Comparison of ENCODE assay signal across 2 cellular contexts in the genomic region with DNA sequence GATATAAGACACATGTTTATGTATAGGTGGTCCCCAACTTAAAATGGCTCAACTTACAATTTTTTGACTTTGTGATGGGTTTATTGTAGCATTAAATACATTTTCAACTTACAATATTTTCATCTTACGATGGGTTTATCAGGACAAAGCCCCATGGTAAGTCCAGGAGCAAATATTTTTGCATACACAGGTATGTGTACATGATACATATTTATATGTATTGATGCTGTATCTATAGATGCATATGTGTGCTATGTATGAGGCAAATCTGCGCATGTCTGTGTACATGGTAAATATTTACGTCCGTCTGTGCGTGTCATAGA.
TF ChIP-seq lines count a peak whose summit lies in the region.

No MANE protein-coding gene starts in this region.

TF ChIP-seq in GM23338, 12 proteins besides CTCF, POLR2A, EP300 and RAD21 (continued from another document):
- TF ChIP-seq, protein P1, sequence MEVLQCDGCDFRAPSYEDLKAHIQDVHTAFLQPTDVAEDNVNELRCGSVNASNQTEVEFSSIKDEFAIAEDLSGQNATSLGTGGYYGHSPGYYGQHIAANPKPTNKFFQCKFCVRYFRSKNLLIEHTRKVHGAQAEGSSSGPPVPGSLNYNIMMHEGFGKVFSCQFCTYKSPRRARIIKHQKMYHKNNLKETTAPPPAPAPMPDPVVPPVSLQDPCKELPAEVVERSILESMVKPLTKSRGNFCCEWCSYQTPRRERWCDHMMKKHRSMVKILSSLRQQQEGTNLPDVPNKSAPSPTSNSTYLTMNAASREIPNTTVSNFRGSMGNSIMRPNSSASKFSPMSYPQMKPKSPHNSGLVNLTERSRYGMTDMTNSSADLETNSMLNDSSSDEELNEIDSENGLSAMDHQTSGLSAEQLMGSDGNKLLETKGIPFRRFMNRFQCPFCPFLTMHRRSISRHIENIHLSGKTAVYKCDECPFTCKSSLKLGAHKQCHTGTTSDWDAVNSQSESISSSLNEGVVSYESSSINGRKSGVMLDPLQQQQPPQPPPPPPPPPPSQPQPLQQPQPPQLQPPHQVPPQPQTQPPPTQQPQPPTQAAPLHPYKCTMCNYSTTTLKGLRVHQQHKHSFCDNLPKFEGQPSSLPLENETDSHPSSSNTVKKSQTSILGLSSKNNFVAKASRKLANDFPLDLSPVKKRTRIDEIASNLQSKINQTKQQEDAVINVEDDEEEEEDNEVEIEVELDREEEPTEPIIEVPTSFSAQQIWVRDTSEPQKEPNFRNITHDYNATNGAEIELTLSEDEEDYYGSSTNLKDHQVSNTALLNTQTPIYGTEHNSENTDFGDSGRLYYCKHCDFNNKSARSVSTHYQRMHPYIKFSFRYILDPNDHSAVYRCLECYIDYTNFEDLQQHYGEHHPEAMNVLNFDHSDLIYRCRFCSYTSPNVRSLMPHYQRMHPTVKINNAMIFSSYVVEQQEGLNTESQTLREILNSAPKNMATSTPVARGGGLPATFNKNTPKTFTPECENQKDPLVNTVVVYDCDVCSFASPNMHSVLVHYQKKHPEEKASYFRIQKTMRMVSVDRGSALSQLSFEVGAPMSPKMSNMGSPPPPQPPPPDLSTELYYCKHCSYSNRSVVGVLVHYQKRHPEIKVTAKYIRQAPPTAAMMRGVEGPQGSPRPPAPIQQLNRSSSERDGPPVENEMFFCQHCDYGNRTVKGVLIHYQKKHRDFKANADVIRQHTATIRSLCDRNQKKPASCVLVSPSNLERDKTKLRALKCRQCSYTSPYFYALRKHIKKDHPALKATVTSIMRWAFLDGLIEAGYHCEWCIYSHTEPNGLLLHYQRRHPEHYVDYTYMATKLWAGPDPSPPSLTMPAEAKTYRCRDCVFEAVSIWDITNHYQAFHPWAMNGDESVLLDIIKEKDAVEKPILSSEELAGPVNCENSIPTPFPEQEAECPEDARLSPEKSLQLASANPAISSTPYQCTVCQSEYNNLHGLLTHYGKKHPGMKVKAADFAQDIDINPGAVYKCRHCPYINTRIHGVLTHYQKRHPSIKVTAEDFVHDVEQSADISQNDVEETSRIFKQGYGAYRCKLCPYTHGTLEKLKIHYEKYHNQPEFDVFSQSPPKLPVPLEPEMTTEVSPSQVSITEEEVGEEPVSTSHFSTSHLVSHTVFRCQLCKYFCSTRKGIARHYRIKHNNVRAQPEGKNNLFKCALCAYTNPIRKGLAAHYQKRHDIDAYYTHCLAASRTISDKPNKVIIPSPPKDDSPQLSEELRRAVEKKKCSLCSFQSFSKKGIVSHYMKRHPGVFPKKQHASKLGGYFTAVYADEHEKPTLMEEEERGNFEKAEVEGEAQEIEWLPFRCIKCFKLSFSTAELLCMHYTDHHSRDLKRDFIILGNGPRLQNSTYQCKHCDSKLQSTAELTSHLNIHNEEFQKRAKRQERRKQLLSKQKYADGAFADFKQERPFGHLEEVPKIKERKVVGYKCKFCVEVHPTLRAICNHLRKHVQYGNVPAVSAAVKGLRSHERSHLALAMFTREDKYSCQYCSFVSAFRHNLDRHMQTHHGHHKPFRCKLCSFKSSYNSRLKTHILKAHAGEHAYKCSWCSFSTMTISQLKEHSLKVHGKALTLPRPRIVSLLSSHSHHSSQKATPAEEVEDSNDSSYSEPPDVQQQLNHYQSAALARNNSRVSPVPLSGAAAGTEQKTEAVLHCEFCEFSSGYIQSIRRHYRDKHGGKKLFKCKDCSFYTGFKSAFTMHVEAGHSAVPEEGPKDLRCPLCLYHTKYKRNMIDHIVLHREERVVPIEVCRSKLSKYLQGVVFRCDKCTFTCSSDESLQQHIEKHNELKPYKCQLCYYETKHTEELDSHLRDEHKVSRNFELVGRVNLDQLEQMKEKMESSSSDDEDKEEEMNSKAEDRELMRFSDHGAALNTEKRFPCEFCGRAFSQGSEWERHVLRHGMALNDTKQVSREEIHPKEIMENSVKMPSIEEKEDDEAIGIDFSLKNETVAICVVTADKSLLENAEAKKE (CRISPR knock-in tag; IDR thresholded peaks at IDR 0.05): no peak
- TF ChIP-seq, protein P2, sequence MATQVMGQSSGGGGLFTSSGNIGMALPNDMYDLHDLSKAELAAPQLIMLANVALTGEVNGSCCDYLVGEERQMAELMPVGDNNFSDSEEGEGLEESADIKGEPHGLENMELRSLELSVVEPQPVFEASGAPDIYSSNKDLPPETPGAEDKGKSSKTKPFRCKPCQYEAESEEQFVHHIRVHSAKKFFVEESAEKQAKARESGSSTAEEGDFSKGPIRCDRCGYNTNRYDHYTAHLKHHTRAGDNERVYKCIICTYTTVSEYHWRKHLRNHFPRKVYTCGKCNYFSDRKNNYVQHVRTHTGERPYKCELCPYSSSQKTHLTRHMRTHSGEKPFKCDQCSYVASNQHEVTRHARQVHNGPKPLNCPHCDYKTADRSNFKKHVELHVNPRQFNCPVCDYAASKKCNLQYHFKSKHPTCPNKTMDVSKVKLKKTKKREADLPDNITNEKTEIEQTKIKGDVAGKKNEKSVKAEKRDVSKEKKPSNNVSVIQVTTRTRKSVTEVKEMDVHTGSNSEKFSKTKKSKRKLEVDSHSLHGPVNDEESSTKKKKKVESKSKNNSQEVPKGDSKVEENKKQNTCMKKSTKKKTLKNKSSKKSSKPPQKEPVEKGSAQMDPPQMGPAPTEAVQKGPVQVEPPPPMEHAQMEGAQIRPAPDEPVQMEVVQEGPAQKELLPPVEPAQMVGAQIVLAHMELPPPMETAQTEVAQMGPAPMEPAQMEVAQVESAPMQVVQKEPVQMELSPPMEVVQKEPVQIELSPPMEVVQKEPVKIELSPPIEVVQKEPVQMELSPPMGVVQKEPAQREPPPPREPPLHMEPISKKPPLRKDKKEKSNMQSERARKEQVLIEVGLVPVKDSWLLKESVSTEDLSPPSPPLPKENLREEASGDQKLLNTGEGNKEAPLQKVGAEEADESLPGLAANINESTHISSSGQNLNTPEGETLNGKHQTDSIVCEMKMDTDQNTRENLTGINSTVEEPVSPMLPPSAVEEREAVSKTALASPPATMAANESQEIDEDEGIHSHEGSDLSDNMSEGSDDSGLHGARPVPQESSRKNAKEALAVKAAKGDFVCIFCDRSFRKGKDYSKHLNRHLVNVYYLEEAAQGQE (IDR thresholded peaks at IDR 0.05; ENCODE audit: unreplicated experiment): no peak
TF ChIP-seq in GM23338: peak in this region for 0.

TF ChIP-seq in WTC11, 78 proteins besides CTCF, POLR2A, EP300 and RAD21 (continued from another document):
- TF ChIP-seq ZNF219 (CRISPR knock-in tag; IDR thresholded peaks at IDR 0.05; ENCODE audit: borderline replicate concordance): no peak
- TF ChIP-seq, protein P3, sequence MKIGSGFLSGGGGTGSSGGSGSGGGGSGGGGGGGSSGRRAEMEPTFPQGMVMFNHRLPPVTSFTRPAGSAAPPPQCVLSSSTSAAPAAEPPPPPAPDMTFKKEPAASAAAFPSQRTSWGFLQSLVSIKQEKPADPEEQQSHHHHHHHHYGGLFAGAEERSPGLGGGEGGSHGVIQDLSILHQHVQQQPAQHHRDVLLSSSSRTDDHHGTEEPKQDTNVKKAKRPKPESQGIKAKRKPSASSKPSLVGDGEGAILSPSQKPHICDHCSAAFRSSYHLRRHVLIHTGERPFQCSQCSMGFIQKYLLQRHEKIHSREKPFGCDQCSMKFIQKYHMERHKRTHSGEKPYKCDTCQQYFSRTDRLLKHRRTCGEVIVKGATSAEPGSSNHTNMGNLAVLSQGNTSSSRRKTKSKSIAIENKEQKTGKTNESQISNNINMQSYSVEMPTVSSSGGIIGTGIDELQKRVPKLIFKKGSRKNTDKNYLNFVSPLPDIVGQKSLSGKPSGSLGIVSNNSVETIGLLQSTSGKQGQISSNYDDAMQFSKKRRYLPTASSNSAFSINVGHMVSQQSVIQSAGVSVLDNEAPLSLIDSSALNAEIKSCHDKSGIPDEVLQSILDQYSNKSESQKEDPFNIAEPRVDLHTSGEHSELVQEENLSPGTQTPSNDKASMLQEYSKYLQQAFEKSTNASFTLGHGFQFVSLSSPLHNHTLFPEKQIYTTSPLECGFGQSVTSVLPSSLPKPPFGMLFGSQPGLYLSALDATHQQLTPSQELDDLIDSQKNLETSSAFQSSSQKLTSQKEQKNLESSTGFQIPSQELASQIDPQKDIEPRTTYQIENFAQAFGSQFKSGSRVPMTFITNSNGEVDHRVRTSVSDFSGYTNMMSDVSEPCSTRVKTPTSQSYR (CRISPR knock-in tag; IDR thresholded peaks at IDR 0.05): no peak
- no peak for TF ChIP-seq ZNF423 (CRISPR knock-in tag; IDR thresholded peaks at IDR 0.05)
- TF ChIP-seq, protein P4, sequence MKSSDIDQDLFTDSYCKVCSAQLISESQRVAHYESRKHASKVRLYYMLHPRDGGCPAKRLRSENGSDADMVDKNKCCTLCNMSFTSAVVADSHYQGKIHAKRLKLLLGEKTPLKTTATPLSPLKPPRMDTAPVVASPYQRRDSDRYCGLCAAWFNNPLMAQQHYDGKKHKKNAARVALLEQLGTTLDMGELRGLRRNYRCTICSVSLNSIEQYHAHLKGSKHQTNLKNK (CRISPR knock-in tag; IDR thresholded peaks at IDR 0.05): no peak
- TF ChIP-seq JUN (CRISPR knock-in tag; IDR thresholded peaks at IDR 0.05): no peak
- TF ChIP-seq FOXJ3 (CRISPR knock-in tag; IDR thresholded peaks at IDR 0.05; ENCODE audit: borderline replicate concordance): no peak
- no peak for TF ChIP-seq ESRRA (CRISPR knock-in tag; IDR thresholded peaks at IDR 0.05; ENCODE audit: borderline replicate concordance)
- TF ChIP-seq RELA (CRISPR knock-in tag; IDR thresholded peaks at IDR 0.05; ENCODE audit: borderline replicate concordance): no peak
- no peak for TF ChIP-seq JAZF1 (CRISPR knock-in tag; IDR thresholded peaks at IDR 0.05)
- no peak for TF ChIP-seq SP1 (CRISPR knock-in tag; conservative IDR thresholded peaks at IDR 0.05)
